Comparison of ENCODE assay signal across 20 cellular contexts in genomic region chr2:57204364-57204763, GRCh38.
DNase-seq lines count a peak whose midpoint lies in the region; ATAC-seq and TF ChIP-seq lines count a peak whose summit lies in the region.
"Had no signal": no experiment of that assay in that cellular context is flagged by ENCODE, and none has a peak within 500 bp of the region (broad histone marks: within the 10 kb centered on the region; RNA-seq: fewer than 3 reads in every experiment).

No MANE protein-coding gene starts in this region.

- WGBS in heart left ventricle, 4 donors = 32 to 65% (median 42%) methylated on average over 3 of the region's 3 CpGs

- CTCF ChIA-PET in AG04449 (lab: Yijun Ruan, JAX) = interaction anchor here (1.0 kb wide), 2 partner anchors 69 to 1021 kb away, joined by 3 to 4 read pairs; partner anchors contain the start of gene CCDC85A
- CTCF ChIA-PET in WTC11 (lab: Charles Lee) = no interaction called here

- ATAC-seq in WTC11 (peak; percentile 75), heart left ventricle (no peak)
- ATAC-seq: GM12878, Panc1 had no signal

- no peaks in the 10 kb centered on the region for H3K4me1 ChIP-seq in heart left ventricle
- H3K4me1 ChIP-seq: BE2C, HAP-1, SJSA1 had no signal

- H3K9me3 Mint-ChIP-seq in WTC11 = peaks cover 11% of the 10 kb centered on the region

- POLR2A ChIA-PET in AG04449 (lab: Yijun Ruan, JAX) (no interaction called here), WTC11 (lab: Charles Lee) (no interaction called here)

- no peak overlapping the region for H3K27ac ChIP-seq in heart left ventricle
- H3K27ac ChIP-seq: SJSA1 had no signal

- no peak for TF ChIP-seq POLR2A in heart left ventricle (IDR thresholded peaks at IDR 0.05)

- H3K27ac Mint-ChIP-seq in WTC11 = no peak overlapping the region

- in situ Hi-C loops in ACHN (cut with HindIII; ENCODE audit: low pct_ligation_motif_present, low pct_unique_long_range_greater_than_20kb, low sequenced_read_pairs) = no loop called here

- intact Hi-C loops in heart left ventricle (cut with DNase I) = no loop called here

- no peak overlapping the region for H3K4me3 ChIP-seq in AG04449 (ENCODE audit: low read depth, low read length)
- H3K4me3 ChIP-seq in heart left ventricle = no peak overlapping the region
- H3K4me3 ChIP-seq: GM12878, HAP-1, SJSA1 had no signal

- no peak overlapping the region for H3K4me3 Mint-ChIP-seq in WTC11

- DNase-seq in AG04449 (ENCODE audit: low read depth, low spot score) (no peak), NCI-H1105 (lab: John Stamatoyannopoulos, UW) (peak; percentile 35), WTC11 (ENCODE audit: low spot score) (no peak), iPS-NIHi7 (ENCODE audit: extremely low spot score) (peak; percentile 19), ACHN (no peak), heart left ventricle (no peak), NCI-H748 treated with DMSO at 0.1 percent for 48 hours (lab: John Stamatoyannopoulos, UW) (no peak), cortex of kidney (lab: John Stamatoyannopoulos, UW) (no peak)
- DNase-seq: BE2C, DMS79 treated with DMSO at 0.1 percent for 48 hours, Kasumi-1, NCI-H1436, NCI-H187 treated with DMSO at 0.1 percent for 48 hours, NCI-H2171, NCI-H345, NCI-H526 had no signal

- H3K36me3 ChIP-seq in heart left ventricle = no peaks in the 10 kb centered on the region
- H3K36me3 ChIP-seq: BE2C, HAP-1, SJSA1 had no signal

- no peaks in the 10 kb centered on the region for H3K9me3 ChIP-seq in heart left ventricle
- H3K9me3 ChIP-seq: BE2C, HAP-1, SJSA1 had no signal

- H3K4me1 Mint-ChIP-seq in WTC11 = peaks cover 12% of the 10 kb centered on the region

- TF ChIP-seq CTCF in AG04449 (IDR thresholded peaks at IDR 0.05; ENCODE audit: insufficient read depth, low read length, missing control alignments) (peak; percentile 12), WTC11 (IDR thresholded peaks at IDR 0.05) (no peak), heart left ventricle (IDR thresholded peaks at IDR 0.05) (no peak)

- H3K27me3 ChIP-seq in heart left ventricle = no peaks in the 10 kb centered on the region
- H3K27me3 ChIP-seq: BE2C, SJSA1 had no signal

- no peaks in the 10 kb centered on the region for H3K36me3 Mint-ChIP-seq in WTC11

- no peaks in the 10 kb centered on the region for H3K27me3 Mint-ChIP-seq in WTC11 (ENCODE audit: low read depth)

TF ChIP-seq in WTC11, 78 proteins besides CTCF, POLR2A, EP300 and RAD21 (continues in another document):
- no peak for TF ChIP-seq EMX1 (CRISPR knock-in tag; IDR thresholded peaks at IDR 0.05)
- TF ChIP-seq CBFB (CRISPR knock-in tag; IDR thresholded peaks at IDR 0.05; ENCODE audit: low read depth) = no peak
- no peak for TF ChIP-seq ZNF425 (CRISPR knock-in tag; conservative IDR thresholded peaks at IDR 0.05)
- TF ChIP-seq AFF4 (CRISPR knock-in tag; IDR thresholded peaks at IDR 0.05; ENCODE audit: borderline replicate concordance) = no peak
- no peak for TF ChIP-seq ZMAT4 (CRISPR knock-in tag; IDR thresholded peaks at IDR 0.05)
- no peak for TF ChIP-seq FOXP1 (CRISPR knock-in tag; IDR thresholded peaks at IDR 0.05; ENCODE audit: borderline replicate concordance)
- no peak for TF ChIP-seq TP53 (CRISPR knock-in tag; IDR thresholded peaks at IDR 0.05)
- TF ChIP-seq, protein P1, sequence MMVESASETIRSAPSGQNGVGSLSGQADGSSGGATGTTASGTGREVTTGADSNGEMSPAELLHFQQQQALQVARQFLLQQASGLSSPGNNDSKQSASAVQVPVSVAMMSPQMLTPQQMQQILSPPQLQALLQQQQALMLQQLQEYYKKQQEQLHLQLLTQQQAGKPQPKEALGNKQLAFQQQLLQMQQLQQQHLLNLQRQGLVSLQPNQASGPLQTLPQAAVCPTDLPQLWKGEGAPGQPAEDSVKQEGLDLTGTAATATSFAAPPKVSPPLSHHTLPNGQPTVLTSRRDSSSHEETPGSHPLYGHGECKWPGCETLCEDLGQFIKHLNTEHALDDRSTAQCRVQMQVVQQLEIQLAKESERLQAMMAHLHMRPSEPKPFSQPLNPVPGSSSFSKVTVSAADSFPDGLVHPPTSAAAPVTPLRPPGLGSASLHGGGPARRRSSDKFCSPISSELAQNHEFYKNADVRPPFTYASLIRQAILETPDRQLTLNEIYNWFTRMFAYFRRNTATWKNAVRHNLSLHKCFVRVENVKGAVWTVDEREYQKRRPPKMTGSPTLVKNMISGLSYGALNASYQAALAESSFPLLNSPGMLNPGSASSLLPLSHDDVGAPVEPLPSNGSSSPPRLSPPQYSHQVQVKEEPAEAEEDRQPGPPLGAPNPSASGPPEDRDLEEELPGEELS (CRISPR knock-in tag; IDR thresholded peaks at IDR 0.05) = no peak
- no peak for TF ChIP-seq GRHL2 (CRISPR knock-in tag; IDR thresholded peaks at IDR 0.05; ENCODE audit: insufficient replicate concordance, severe bottlenecking)
- TF ChIP-seq MYBL2 (CRISPR knock-in tag; IDR thresholded peaks at IDR 0.05) = no peak
- no peak for TF ChIP-seq KAT7 (CRISPR knock-in tag; IDR thresholded peaks at IDR 0.05; ENCODE audit: borderline replicate concordance)
- TF ChIP-seq FOXK1 (CRISPR knock-in tag; IDR thresholded peaks at IDR 0.05) = no peak
- no peak for TF ChIP-seq JAZF1 (CRISPR knock-in tag; IDR thresholded peaks at IDR 0.05)
- TF ChIP-seq USF1 (CRISPR knock-in tag; IDR thresholded peaks at IDR 0.05) = no peak
- no peak for TF ChIP-seq SMAD4 (CRISPR knock-in tag; IDR thresholded peaks at IDR 0.05)
- no peak for TF ChIP-seq ZNF416 (CRISPR knock-in tag; IDR thresholded peaks at IDR 0.05)

Comparison
In these comparisons a context has a peak if more than half of its experiments do, and no peak if none do; other contexts are left out.
1. DNase-seq: peak in NCI-H1105 (single experiment) and iPS-NIHi7 (single experiment); none in AG04449 (single experiment), WTC11 (single experiment), ACHN (single experiment), heart left ventricle (0 of 5), NCI-H748 treated with DMSO at 0.1 percent for 48 hours (single experiment) and cortex of kidney (single experiment).